ENCODE assay signal across 16 cellular contexts in the genomic region with DNA sequence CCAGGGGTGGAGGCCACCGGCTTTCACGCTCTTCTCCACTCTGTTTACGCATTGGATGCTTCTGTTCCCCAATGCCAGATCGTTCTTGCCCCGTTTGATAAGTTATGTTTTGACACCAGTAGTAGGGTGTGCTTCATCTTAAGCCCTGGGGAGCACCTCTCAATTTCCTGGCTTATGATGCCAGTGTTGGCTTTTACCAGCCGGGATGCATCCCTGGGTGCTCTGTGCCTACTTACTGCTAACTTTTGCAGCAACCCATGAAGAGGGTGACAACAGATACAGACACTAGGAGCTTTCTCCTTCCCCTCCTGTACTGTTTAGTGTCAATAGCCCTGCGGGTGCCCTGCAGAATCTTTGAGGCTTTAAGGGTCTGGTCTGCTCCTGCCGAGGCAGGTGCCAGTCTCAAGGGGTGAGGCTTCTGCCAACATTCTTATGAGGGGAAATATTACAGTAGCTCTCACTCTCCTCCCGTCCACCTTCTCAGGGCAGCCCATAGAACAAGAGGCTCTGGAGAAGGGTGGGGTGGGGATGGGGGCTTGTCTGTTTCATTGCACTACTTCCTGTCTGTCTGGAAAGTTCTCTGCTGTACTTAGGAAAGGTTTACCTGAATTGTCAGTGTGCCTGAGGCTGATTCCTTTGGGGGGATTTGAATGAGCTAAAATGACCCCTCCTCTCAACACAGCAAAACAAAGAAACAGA. TPM values are rescaled to one million over a fixed set of nuclear protein-coding genes. Genes with fewer than 3 reads are reported as not detected.
DNase-seq lines count a peak whose midpoint lies in the region; ATAC-seq, FAIRE-seq and TF ChIP-seq lines count a peak whose summit lies in the region.
"Had no signal": no experiment of that assay in that cellular context is flagged by ENCODE, and none has a peak within 500 bp of the region (broad histone marks: within the 10 kb centered on the region; RNA-seq: fewer than 3 reads in every experiment).

No MANE protein-coding gene starts in this region.

- H2AFZ ChIP-seq in GM23338: no peak overlapping the region

- H3K79me2 ChIP-seq in GM23338 (replicated peaks; ENCODE audit: insufficient read depth): peaks cover 4% of the 10 kb centered on the region; the same call in 1 of the 2 replicates

- no peak for ATAC-seq in GM23338
- ATAC-seq: CD8-positive, alpha-beta T cell; Right ventricle myocardium inferior had no signal

- no peaks in the 10 kb centered on the region for H3K9me3 Mint-ChIP-seq in GM23338
- H3K9me3 Mint-ChIP-seq: CD8-positive, alpha-beta T cell had no signal

- H3K27ac Mint-ChIP-seq in GM23338: peak overlapping the region; percentile 15; the same call in 1 of the 2 replicates
- H3K27ac Mint-ChIP-seq: CD8-positive, alpha-beta T cell had no signal

- H3K4me1 ChIP-seq in GM23338 (ENCODE audit: insufficient read depth): no peaks in the 10 kb centered on the region
- peaks cover 0 to 4% (median 0%) of the 10 kb centered on the region in 4 donors for H3K4me1 ChIP-seq in tibial artery
- no peaks in the 10 kb centered on the region for H3K4me1 ChIP-seq in small intestine (ENCODE audit: control insufficient read depth in 2 of 2, insufficient read depth in 1 of 2, low read depth in 1 of 2, low read length in 1 of 2)

- FAIRE-seq in small intestine (lab: Jason Lieb, UNC) (no peak), frontal cortex (lab: Jason Lieb, UNC) (no peak)
- FAIRE-seq: H1 had no signal

- no peaks in the 10 kb centered on the region for H3F3A ChIP-seq in GM23338 (replicated peaks; ENCODE audit: low read depth)

- H4K20me1 ChIP-seq in GM23338 (replicated peaks; ENCODE audit: insufficient read depth): no peaks in the 10 kb centered on the region

- H3K27me3 ChIP-seq in GM23338 (ENCODE audit: insufficient read depth): no peaks in the 10 kb centered on the region
- H3K27me3 ChIP-seq in tibial artery: no peaks in the 10 kb centered on the region
- H3K27me3 ChIP-seq in small intestine (ENCODE audit: control insufficient read depth in 2 of 2, insufficient read depth in 2 of 2, low read length in 2 of 2): no peaks in the 10 kb centered on the region
- H3K27me3 ChIP-seq: MG63 had no signal

- DNase-seq in D341Med (ENCODE audit: low spot score) (peak; percentile 5), GM23338 (ENCODE audit: low spot score) (no peak), coronary artery (ENCODE audit: low spot score) (peak; percentile 49), posterior vena cava (ENCODE audit: low spot score) (peak; percentile 15), tibial artery (no peak), small intestine (no peak), frontal cortex (ENCODE audit: low spot score in 2 of 2) (no peak)
- DNase-seq: GF-D8, MG63, NCI-H1092 treated with DMSO at 0.1 percent for 48 hours, NCI-H187, NCI-H2171, NCI-H82 had no signal

- no peaks in the 10 kb centered on the region for H3K36me3 ChIP-seq in GM23338 (ENCODE audit: insufficient read depth)
- H3K36me3 ChIP-seq in tibial artery: no peaks in the 10 kb centered on the region
- H3K36me3 ChIP-seq in small intestine (ENCODE audit: control insufficient read depth in 2 of 2, insufficient read depth in 2 of 2, low read length in 2 of 2): no peaks in the 10 kb centered on the region
- H3K36me3 ChIP-seq: MG63 had no signal

- no peak overlapping the region for H3K4me2 ChIP-seq in GM23338

- H3K4me3 ChIP-seq in GM23338 (no peak overlapping the region), coronary artery (no peak overlapping the region), tibial artery (no peak overlapping the region), small intestine (ENCODE audit: low read depth in 1 of 2, low read length in 2 of 2) (no peak overlapping the region)
- H3K4me3 ChIP-seq: MG63 had no signal

- peaks cover 2% of the 10 kb centered on the region for H3K27me3 Mint-ChIP-seq in GM23338 (ENCODE audit: insufficient read depth, low read depth, poor library complexity)

- H3K9me3 ChIP-seq in tibial artery (no peaks in the 10 kb centered on the region), small intestine (ENCODE audit: control insufficient read depth, low read depth) (no peaks in the 10 kb centered on the region)
- H3K9me3 ChIP-seq: MG63 had no signal

- H3K27ac ChIP-seq in GM23338 (ENCODE audit: low read depth): no peak overlapping the region
- H3K27ac ChIP-seq in coronary artery: no peak overlapping the region
- no peak overlapping the region for H3K27ac ChIP-seq in tibial artery
- no peak overlapping the region for H3K27ac ChIP-seq in small intestine (ENCODE audit: low read depth in 1 of 2, low read length in 1 of 2)

- H3K4me1 Mint-ChIP-seq in GM23338: peaks cover 31% of the 10 kb centered on the region

- TF ChIP-seq CTCF in GM23338 (conservative IDR thresholded peaks at IDR 0.05; ENCODE audit: low read depth in 2 of 2): no peak
- no peak for TF ChIP-seq CTCF in coronary artery (IDR thresholded peaks at IDR 0.05)
- no peak for TF ChIP-seq CTCF in tibial artery (IDR thresholded peaks at IDR 0.05)

- WGBS in small intestine, 3 donors: 81 to 84% (median 82%) methylated on average over 9 of the region's 9 CpGs

- H3K4me3 Mint-ChIP-seq in GM23338: no peak overlapping the region
- H3K4me3 Mint-ChIP-seq: CD8-positive, alpha-beta T cell had no signal

- no peaks in the 10 kb centered on the region for H3K9me2 ChIP-seq in GM23338 (ENCODE audit: insufficient read depth)

- intact Hi-C loops in posterior vena cava (cut with DNase I): no loop called here
- intact Hi-C loops in tibial artery (cut with DNase I; ENCODE audit: low total_unique reads): no loop called here

- H3K36me3 Mint-ChIP-seq in GM23338 (ENCODE audit: low read depth): no peaks in the 10 kb centered on the region; the same call in 1 of the 3 replicates
- H3K36me3 Mint-ChIP-seq: CD8-positive, alpha-beta T cell had no signal

TF ChIP-seq in GM23338, 12 proteins besides CTCF, POLR2A, EP300 and RAD21:
- no peak for TF ChIP-seq ZNF331 (CRISPR knock-in tag; IDR thresholded peaks at IDR 0.05; ENCODE audit: low read depth)
- no peak for TF ChIP-seq JUNB (IDR thresholded peaks at IDR 0.05; ENCODE audit: unreplicated experiment)
- TF ChIP-seq POLR2AphosphoS5 (IDR thresholded peaks at IDR 0.05; ENCODE audit: low read depth): no peak
- no peak for TF ChIP-seq STAT1 (IDR thresholded peaks at IDR 0.05; ENCODE audit: unreplicated experiment)
- TF ChIP-seq ZNF114 (CRISPR knock-in tag; IDR thresholded peaks at IDR 0.05): no peak
- no peak for TF ChIP-seq CREB1 (CRISPR knock-in tag; IDR thresholded peaks at IDR 0.05; ENCODE audit: low read depth)
- TF ChIP-seq NANOG (IDR thresholded peaks at IDR 0.05; ENCODE audit: borderline replicate concordance): no peak

RNA-seq across cellular contexts. Expression of a gene that starts 23.3 kb away (rescaled TPM):
- total RNA-seq in GM23338 (2014; rRNA removed; shearing (Covaris generic)): 14.6 and 18.7 TPM in 2 replicates
- polyA plus RNA-seq in GM23338 (2016; fragmentation: Nextera tagmentation; extraction: Ambion mirVana): 2.3 and 2.4 TPM in 2 replicates
- total RNA-seq in posterior vena cava: 10 to 100 TPM; 13.7 to 14.7 TPM
- polyA plus RNA-seq in small intestine: under 1 TPM in 2 of 3 donors, not detected in 1; under 0.01 to 0.88 TPM
- total RNA-seq in frontal cortex: 92.1 TPM
- total RNA-seq: CD8-positive, alpha-beta T cell had no signal

Comparison
In these comparisons a context has a peak if more than half of its experiments do, and no peak if none do; other contexts are left out.
1. DNase-seq: peak in D341Med (single experiment), coronary artery (single experiment) and posterior vena cava (single experiment); none in GM23338 (single experiment), tibial artery (0 of 2), small intestine (single experiment) and frontal cortex (0 of 2).